ENCODE assay signal across 20 cellular contexts in genomic region chr11:115173136-115173535, GRCh38.
"Had no signal": no experiment of that assay in that cellular context is flagged by ENCODE, and none has a peak within 500 bp of the region (broad histone marks: within the 10 kb centered on the region; RNA-seq: fewer than 3 reads in every experiment).

No MANE protein-coding gene starts in this region.

- ATAC-seq: foreskin keratinocyte, gastrocnemius medialis, heart right ventricle, left cardiac atrium, left lung, left ventricle myocardium superior, mucosa of descending colon had no signal

- H3K27ac ChIP-seq: colonic mucosa, esophagus muscularis mucosa, foreskin keratinocyte, gastrocnemius medialis, heart right ventricle, left lung, lower lobe of right lung had no signal

- H3K27me3 ChIP-seq: colonic mucosa, esophagus muscularis mucosa, foreskin keratinocyte, gastrocnemius medialis, heart right ventricle, left lung had no signal

- H3K36me3 ChIP-seq: colonic mucosa, esophagus muscularis mucosa, gastrocnemius medialis, heart right ventricle, left lung, lower lobe of right lung had no signal

- H3K9me3 ChIP-seq: colonic mucosa, esophagus muscularis mucosa, gastrocnemius medialis, heart right ventricle, left lung, lower lobe of right lung, mucosa of descending colon had no signal

- DNase-seq: colonic mucosa; cortex of kidney; effector CD4-positive, alpha-beta T cell; effector memory CD4-positive, alpha-beta T cell; foreskin keratinocyte; gastrocnemius medialis; glutamatergic neuron; head of caudate nucleus; heart right ventricle; hippocampal formation; left cardiac atrium; left lung; left ventricle myocardium superior; lower lobe of right lung; mesenchymal stem cell; mucosa of descending colon had no signal

- H3K4me1 ChIP-seq: colonic mucosa, esophagus muscularis mucosa, foreskin keratinocyte, left lung, lower lobe of right lung had no signal

- FAIRE-seq: endothelial cell of umbilical vein, islet of Langerhans, keratinocyte had no signal

- H3K4me3 ChIP-seq: colonic mucosa, esophagus muscularis mucosa, gastrocnemius medialis, heart right ventricle, left lung, lower lobe of right lung, mucosa of descending colon had no signal
